Comparison of ENCODE assay signal across 8 cellular contexts in the genomic region with DNA sequence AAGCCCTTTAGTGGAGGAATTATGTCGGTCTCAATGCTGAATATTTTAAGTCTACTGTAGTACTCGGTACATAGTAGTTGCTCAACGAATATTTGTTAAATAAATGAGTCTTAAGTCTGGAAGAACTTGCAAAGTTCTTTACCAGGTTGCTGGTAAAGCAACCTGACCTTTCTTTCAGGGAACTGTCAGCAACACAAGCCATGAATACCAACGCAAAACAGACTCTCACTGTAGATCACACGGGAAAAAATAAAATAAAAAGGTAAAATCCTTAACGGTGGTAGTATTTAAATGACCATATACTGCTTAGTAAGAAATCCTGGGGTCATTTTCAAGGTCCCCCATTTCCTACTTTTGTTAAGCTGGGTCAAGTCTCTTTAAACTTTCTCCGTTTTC. TPM values are rescaled to one million over a fixed set of nuclear protein-coding genes. Genes with fewer than 3 reads are reported as not detected.
DNase-seq lines count a peak whose midpoint lies in the region; ATAC-seq lines count a peak whose summit lies in the region.

No MANE protein-coding gene starts in this region.

- H3K27ac Mint-ChIP-seq in activated T-cell treated with anti-CD3 and anti-CD28 coated beads, Interleukin-2, amount 50 U/mL, for 24 hours: peak overlapping the region; percentile 97

- DNase-seq in activated T-cell treated with anti-CD3 and anti-CD28 coated beads, Interleukin-2, amount 50 U/mL, for 24 hours: no peak
- no peak for DNase-seq in activated T-cell treated with anti-CD3 and anti-CD28 coated beads for 4 hours
- DNase-seq in Karpas-422: peak; percentile 47
- DNase-seq in NCI-H187 treated with DMSO at 0.1 percent for 48 hours (lab: John Stamatoyannopoulos, UW): no peak

- peaks cover 16% of the 10 kb centered on the region for H3K27me3 Mint-ChIP-seq in activated T-cell treated with anti-CD3 and anti-CD28 coated beads, Interleukin-2, amount 50 U/mL, for 24 hours

- H2AFZ ChIP-seq in Karpas-422 (ENCODE audit: low read length): peak overlapping the region; percentile 78
- H2AFZ ChIP-seq in neuron (ENCODE audit: low read depth, low read length): peak overlapping the region; percentile 87

- peak overlapping the region; percentile 93 for H3K4me3 Mint-ChIP-seq in activated T-cell treated with anti-CD3 and anti-CD28 coated beads, Interleukin-2, amount 50 U/mL, for 24 hours

- no peaks in the 10 kb centered on the region for H3K9me3 Mint-ChIP-seq in activated T-cell treated with anti-CD3 and anti-CD28 coated beads, Interleukin-2, amount 50 U/mL, for 24 hours

- ATAC-seq in GM21717 (IDR thresholded peaks at IDR 0.05; ENCODE audit: unreplicated experiment) (no peak), GM19397 (IDR thresholded peaks at IDR 0.05; ENCODE audit: unreplicated experiment) (no peak)

- H3K36me3 ChIP-seq in Karpas-422 (ENCODE audit: insufficient read depth, low read length) (0 out of 2 replicates have a peak, but pooled peaks cover 7% of the 10 kb centered on the region), ectodermal cell (ENCODE audit: control insufficient read depth, insufficient read depth, low read length) (no peaks in the 10 kb centered on the region), neuron (ENCODE audit: insufficient read depth, low read length) (peaks cover 3% of the 10 kb centered on the region)

- peak overlapping the region; percentile 82 for H3K4me2 ChIP-seq in Karpas-422 (ENCODE audit: low read depth, low read length, poor library complexity, severe bottlenecking)

- H4K20me1 ChIP-seq in Karpas-422 (ENCODE audit: insufficient read depth, low read depth, low read length): no peaks in the 10 kb centered on the region

- peaks cover 33% of the 10 kb centered on the region for H3K4me1 ChIP-seq in Karpas-422 (ENCODE audit: low read length)
- no peaks in the 10 kb centered on the region for H3K4me1 ChIP-seq in ectodermal cell (ENCODE audit: control insufficient read depth, insufficient read depth, low read length)
- H3K4me1 ChIP-seq in neuron (ENCODE audit: insufficient read depth, low read length): peaks cover 17% of the 10 kb centered on the region

- H3K79me2 ChIP-seq in Karpas-422 (ENCODE audit: low read length): peaks cover 25% of the 10 kb centered on the region

- peak overlapping the region; percentile 75 for H3K9ac ChIP-seq in Karpas-422 (ENCODE audit: low read length)

- WGBS in ectodermal cell, 2 experiments: 71 to 75% methylated on average over 4 to 7 of the region's 7 CpGs

- peaks cover 23% of the 10 kb centered on the region for H3K36me3 Mint-ChIP-seq in activated T-cell treated with anti-CD3 and anti-CD28 coated beads, Interleukin-2, amount 50 U/mL, for 24 hours (ENCODE audit: low read depth)

- H3K27me3 ChIP-seq in Karpas-422 (ENCODE audit: low read length) (no peaks in the 10 kb centered on the region), ectodermal cell (ENCODE audit: control insufficient read depth, insufficient read depth, low read length, poor library complexity, severe bottlenecking) (peaks cover 3% of the 10 kb centered on the region), neuron (ENCODE audit: insufficient read depth, low read length) (no peaks in the 10 kb centered on the region)

- H3K9me2 ChIP-seq in Karpas-422 (replicated peaks; ENCODE audit: insufficient read depth, low read length): no peaks in the 10 kb centered on the region

- H3K9me3 ChIP-seq in Karpas-422 (ENCODE audit: low read length) (no peaks in the 10 kb centered on the region), ectodermal cell (ENCODE audit: control insufficient read depth, low read length) (no peaks in the 10 kb centered on the region), neuron (ENCODE audit: low read length) (no peaks in the 10 kb centered on the region)

- H3K4me1 Mint-ChIP-seq in activated T-cell treated with anti-CD3 and anti-CD28 coated beads, Interleukin-2, amount 50 U/mL, for 24 hours (ENCODE audit: low read depth): peaks cover 38% of the 10 kb centered on the region

- H3K27ac ChIP-seq in Karpas-422 (ENCODE audit: low read length) (peak overlapping the region; percentile 17; the same call in 1 of the 2 replicates), ectodermal cell (ENCODE audit: insufficient read depth, low read depth, low read length, poor library complexity, severe bottlenecking) (peak overlapping the region; percentile 2)

- H3K4me3 ChIP-seq in Karpas-422 (ENCODE audit: low read length): peak overlapping the region; percentile 74
- H3K4me3 ChIP-seq in ectodermal cell (ENCODE audit: insufficient read depth, low read depth, low read length): peak overlapping the region; percentile 77
- H3K4me3 ChIP-seq in neuron (ENCODE audit: low read length): peak overlapping the region; percentile 83

RNA-seq across cellular contexts. Expression of a gene that starts 0.4 kb away (rescaled TPM):
- total RNA-seq in Karpas-422 (2014; rRNA removed; shearing (Covaris generic); ENCODE audit: low replicate concordance): 35.1 and 50.2 TPM in 2 replicates
- 11.1 TPM for polyA plus RNA-seq in ectodermal cell (2013, experiment 1 of 4)
- polyA plus RNA-seq in ectodermal cell (2013, experiment 2 of 4): 13.2 TPM
- polyA plus RNA-seq in ectodermal cell (2013, experiment 3 of 4): 9.4 TPM
- polyA plus RNA-seq in ectodermal cell (2013, experiment 4 of 4): 10.7 TPM
